ENCODE assay signal across 18 cellular contexts in genomic region chr3:197417451-197417850, GRCh38.
DNase-seq lines count a peak whose midpoint lies in the region; TF ChIP-seq lines count a peak whose summit lies in the region.
"Had no signal": no experiment of that assay in that cellular context is flagged by ENCODE, and none has a peak within 500 bp of the region (broad histone marks: within the 10 kb centered on the region; RNA-seq: fewer than 3 reads in every experiment).

No MANE protein-coding gene starts in this region.

- CTCF ChIA-PET in RWPE1 (lab: Yijun Ruan, JAX): no interaction called here

- POLR2A ChIA-PET in RWPE1 (lab: Yijun Ruan, JAX; ENCODE audit: low non-redundant PET): no interaction called here

- H3K36me3 ChIP-seq in GM23248 (ENCODE audit: low read depth) (no peaks in the 10 kb centered on the region), osteoblast (ENCODE audit: insufficient read depth, low read length) (no peaks in the 10 kb centered on the region), WERI-Rb-1 (no peaks in the 10 kb centered on the region)
- H3K36me3 ChIP-seq: tibial artery had no signal

- H3K4me3 ChIP-seq in GM23248: no peak overlapping the region
- no peak overlapping the region for H3K4me3 ChIP-seq in osteoblast (ENCODE audit: insufficient read depth, low read length)
- no peak overlapping the region for H3K4me3 ChIP-seq in WERI-Rb-1 (ENCODE audit: low read depth, low read length)
- H3K4me3 ChIP-seq: tibial artery had no signal

- DNase-seq in GM23248 (peak; percentile 67), RWPE1 (ENCODE audit: low spot score) (peak; percentile 31), epithelial cell of prostate (ENCODE audit: low read depth, low spot score) (no peak), osteoblast (ENCODE audit: insufficient read length, low spot score, missing footprints) (no peak), HUDEP-2 (lab: John Stamatoyannopoulos, UW; ENCODE audit: unreplicated experiment in 76 of 76) (no peak), WERI-Rb-1 (no peak), HT-29 (ENCODE audit: low spot score) (no peak), NCI-H128 (lab: John Stamatoyannopoulos, UW; ENCODE audit: unreplicated experiment) (no peak)
- DNase-seq: activated CD4-positive, alpha-beta T cell treated with anti-CD3 and anti-CD28 coated beads, Interleukin-2, amount 50 U/mL, for 1 hour; activated gamma-delta T cell treated with Interleukin-2 at 50 U/mL for 16 hours; AML-193; amygdala; effector memory CD8-positive, alpha-beta T cell; foreskin melanocyte; Karpas-422; NCI-H1105; NCI-H510A treated with DMSO at 0.1 percent for 48 hours; tibial artery had no signal

- H4K20me1 ChIP-seq in GM23248 (ENCODE audit: insufficient read depth): no peaks in the 10 kb centered on the region
- H4K20me1 ChIP-seq in osteoblast (ENCODE audit: insufficient read depth, low read length): no peaks in the 10 kb centered on the region

- peak overlapping the region; percentile 51 for H2AFZ ChIP-seq in GM23248
- H2AFZ ChIP-seq in osteoblast (ENCODE audit: low read length): peak overlapping the region; percentile 23

- in situ Hi-C loops in GM23248 (cut with MboI): no loop called here

- H3K9ac ChIP-seq in GM23248: no peak overlapping the region

- peaks cover 14% of the 10 kb centered on the region for H3K27me3 ChIP-seq in GM23248 (replicated peaks; ENCODE audit: insufficient read depth)
- peaks cover 6% of the 10 kb centered on the region for H3K27me3 ChIP-seq in osteoblast (ENCODE audit: insufficient read depth, low read length)
- H3K27me3 ChIP-seq in WERI-Rb-1 (ENCODE audit: insufficient read depth, low read depth, severe bottlenecking): no peaks in the 10 kb centered on the region

- no peaks in the 10 kb centered on the region for H3K4me1 ChIP-seq in GM23248 (ENCODE audit: insufficient read depth)
- H3K4me1 ChIP-seq in osteoblast (ENCODE audit: insufficient read depth, low read length): peaks cover 9% of the 10 kb centered on the region

- H3F3A ChIP-seq in GM23248 (ENCODE audit: insufficient read depth): no peaks in the 10 kb centered on the region

- H3K9me3 ChIP-seq in GM23248 (ENCODE audit: low read depth) (no peaks in the 10 kb centered on the region), osteoblast (ENCODE audit: low read depth, low read length) (no peaks in the 10 kb centered on the region), WERI-Rb-1 (ENCODE audit: severe bottlenecking) (no peaks in the 10 kb centered on the region)
- H3K9me3 ChIP-seq: tibial artery had no signal

- peak overlapping the region; percentile 29 for H3K4me2 ChIP-seq in GM23248 (ENCODE audit: unreplicated experiment)
- no peak overlapping the region for H3K4me2 ChIP-seq in osteoblast (ENCODE audit: insufficient read depth, low read length)

- 35 to 50% methylated on average over 6 of the region's 6 CpGs for WGBS in GM23248 (ENCODE audit: low coverage in 1 of 2, low lambda C conversion rate in 2 of 2, missing lambda C conversion rate in 2 of 2), 2 experiments

- no peaks in the 10 kb centered on the region for H3K9me2 ChIP-seq in GM23248 (ENCODE audit: insufficient read depth)

- H3K79me2 ChIP-seq in GM23248 (ENCODE audit: insufficient read depth) (no peaks in the 10 kb centered on the region), osteoblast (ENCODE audit: insufficient read depth, low read length) (no peaks in the 10 kb centered on the region)

- no peak for TF ChIP-seq CTCF in RWPE1 (conservative IDR thresholded peaks at IDR 0.05; ENCODE audit: low read depth)
- no peak for TF ChIP-seq CTCF in osteoblast (IDR thresholded peaks at IDR 0.05; ENCODE audit: extremely low read depth, low read depth, low read length)
- TF ChIP-seq CTCF in WERI-Rb-1 (IDR thresholded peaks at IDR 0.05; ENCODE audit: low read depth, low read length): no peak

- no peak overlapping the region; the same call in 1 of the 2 replicates for H3K27ac ChIP-seq in GM23248
- no peak overlapping the region for H3K27ac ChIP-seq in RWPE1
- peak overlapping the region; percentile 11 for H3K27ac ChIP-seq in epithelial cell of prostate
- no peak overlapping the region for H3K27ac ChIP-seq in osteoblast (ENCODE audit: low read depth, low read length)
- no peak overlapping the region for H3K27ac ChIP-seq in WERI-Rb-1
- H3K27ac ChIP-seq: tibial artery had no signal

Comparison
In these comparisons a context has a peak if more than half of its experiments do, and no peak if none do; other contexts are left out.
1. DNase-seq: peak in GM23248 (single experiment) and RWPE1 (single experiment); none in epithelial cell of prostate (single experiment), osteoblast (single experiment), HUDEP-2 (0 of 76), WERI-Rb-1 (single experiment), HT-29 (single experiment) and NCI-H128 (single experiment).